Comparison of ENCODE assay signal across 28 cellular contexts in the genomic region with DNA sequence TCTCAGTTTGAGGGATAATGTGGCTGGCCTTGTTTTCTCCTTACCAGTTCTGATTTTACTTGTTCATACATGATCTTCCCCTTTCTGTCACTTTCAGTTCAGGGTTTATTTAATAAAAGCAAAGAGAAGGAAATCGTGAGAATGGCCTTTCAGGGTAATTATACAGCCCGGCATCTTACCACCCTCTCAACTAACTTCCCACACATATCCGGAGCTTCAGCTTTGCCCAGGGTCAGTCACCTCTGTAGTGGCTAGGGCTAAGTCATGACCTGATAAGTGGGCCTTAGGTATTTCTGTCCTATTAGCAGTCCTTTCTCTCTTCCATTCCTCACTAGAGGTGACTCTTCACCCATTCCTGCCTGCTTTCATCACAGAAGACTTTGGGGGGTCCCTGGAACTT. TPM values are rescaled to one million over a fixed set of nuclear protein-coding genes. Genes with fewer than 3 reads are reported as not detected.
DNase-seq lines count a peak whose midpoint lies in the region; ATAC-seq and TF ChIP-seq lines count a peak whose summit lies in the region.
"Had no signal": no experiment of that assay in that cellular context is flagged by ENCODE, and none has a peak within 500 bp of the region (broad histone marks: within the 10 kb centered on the region; RNA-seq: fewer than 3 reads in every experiment).

No MANE protein-coding gene starts in this region.

- no peaks in the 10 kb centered on the region for H3K36me3 ChIP-seq in vagina
- H3K36me3 ChIP-seq: right atrium auricular region, SJCRH30 had no signal

- no peak overlapping the region for H3K4me3 ChIP-seq in vagina
- H3K4me3 ChIP-seq: body of pancreas, K562, right atrium auricular region, SJCRH30 had no signal

- no peak overlapping the region for H3K27ac ChIP-seq in vagina
- H3K27ac ChIP-seq: body of pancreas, right atrium auricular region, SJCRH30 had no signal

- H3K9me3 Mint-ChIP-seq in stimulated activated naive B cell treated with anti-CD40 and anti-IgM and Interleukin-4, amounts not matched to agents 10 μg/mL and 1 μg/mL and 100 μg/mL, for 72 hours: no peaks in the 10 kb centered on the region
- H3K9me3 Mint-ChIP-seq: H9, WTC11 had no signal

- H3K27me3 Mint-ChIP-seq in stimulated activated naive B cell treated with anti-CD40 and anti-IgM and Interleukin-4, amounts not matched to agents 10 μg/mL and 1 μg/mL and 100 μg/mL, for 72 hours: no peaks in the 10 kb centered on the region
- H3K27me3 Mint-ChIP-seq: activated CD8-positive, alpha-beta memory T cell treated with anti-CD3 and anti-CD28 coated beads, Interleukin-2, amount 10 ng/mL, durations not matched to agents 7 days and 5 days had no signal

- H3K27me3 ChIP-seq in vagina: no peaks in the 10 kb centered on the region
- H3K27me3 ChIP-seq: body of pancreas, right atrium auricular region, SJCRH30 had no signal

- no peak overlapping the region for H3K4me3 Mint-ChIP-seq in stimulated activated naive B cell treated with anti-CD40 and anti-IgM and Interleukin-4, amounts not matched to agents 10 μg/mL and 1 μg/mL and 100 μg/mL, for 72 hours
- H3K4me3 Mint-ChIP-seq: activated CD8-positive, alpha-beta memory T cell treated with anti-CD3 and anti-CD28 coated beads, Interleukin-2, amount 10 ng/mL, durations not matched to agents 7 days and 5 days; H9; neural crest cell; WTC11 had no signal

- no peak overlapping the region for H3K27ac Mint-ChIP-seq in stimulated activated naive B cell treated with anti-CD40 and anti-IgM and Interleukin-4, amounts not matched to agents 10 μg/mL and 1 μg/mL and 100 μg/mL, for 72 hours
- H3K27ac Mint-ChIP-seq: activated CD8-positive, alpha-beta memory T cell treated with anti-CD3 and anti-CD28 coated beads, Interleukin-2, amount 10 ng/mL, durations not matched to agents 7 days and 5 days; H9; WTC11 had no signal

- ATAC-seq in GM19023 (IDR thresholded peaks at IDR 0.05; ENCODE audit: unreplicated experiment) (peak; percentile 68), HG02798 (IDR thresholded peaks at IDR 0.05; ENCODE audit: poor library complexity, unreplicated experiment) (peak; percentile 53), HG03457 (IDR thresholded peaks at IDR 0.05; ENCODE audit: unreplicated experiment) (peak; percentile 59), GM19455 (IDR thresholded peaks at IDR 0.05; ENCODE audit: unreplicated experiment) (no peak), GM21576 (IDR thresholded peaks at IDR 0.05; ENCODE audit: unreplicated experiment) (no peak)
- ATAC-seq in stimulated activated naive B cell treated with anti-CD40 and anti-IgM and Interleukin-4, amounts not matched to agents 10 μg/mL and 1 μg/mL and 100 μg/mL, for 72 hours (replicated peaks): peak; percentile 36 to 41
- ATAC-seq: activated CD8-positive, alpha-beta memory T cell treated with anti-CD3 and anti-CD28 coated beads, Interleukin-2, amount 10 ng/mL, durations not matched to agents 7 days and 5 days; body of pancreas; K562; WTC11 had no signal

- no peaks in the 10 kb centered on the region for H3K4me1 Mint-ChIP-seq in stimulated activated naive B cell treated with anti-CD40 and anti-IgM and Interleukin-4, amounts not matched to agents 10 μg/mL and 1 μg/mL and 100 μg/mL, for 72 hours
- H3K4me1 Mint-ChIP-seq: activated CD8-positive, alpha-beta memory T cell treated with anti-CD3 and anti-CD28 coated beads, Interleukin-2, amount 10 ng/mL, durations not matched to agents 7 days and 5 days; WTC11 had no signal

- no peak for TF ChIP-seq CTCF in vagina (IDR thresholded peaks at IDR 0.05)

- no peaks in the 10 kb centered on the region for H3K4me1 ChIP-seq in vagina
- H3K4me1 ChIP-seq: body of pancreas, right atrium auricular region, SJCRH30 had no signal

- no peak for DNase-seq in stimulated activated naive B cell treated with anti-CD40 and anti-IgM and Interleukin-4, amounts not matched to agents 10 μg/mL and 1 μg/mL and 100 μg/mL, for 72 hours
- DNase-seq in vagina (ENCODE audit: extremely low spot score in 2 of 2): no peak
- DNase-seq: activated CD4-positive, alpha-beta T cell treated with anti-CD3 and anti-CD28 coated beads, Interleukin-2, amount 50 U/mL, for 1 hour; activated CD8-positive, alpha-beta memory T cell treated with anti-CD3 and anti-CD28 coated beads, Interleukin-2, amount 10 ng/mL, durations not matched to agents 7 days and 5 days; activated naive CD4-positive, alpha-beta T cell; activated T-cell treated with anti-CD3 and anti-CD28 coated beads, Interleukin-2, amount 50 U/mL, for 48 hours; body of pancreas; C1 segment of cervical spinal cord; dermis blood vessel endothelial cell; H9; mesenchymal stem cell; NCI-H1930; NCI-H526 treated with DMSO at 0.1 percent for 48 hours; SJCRH30; T1000; trophoblast cell had no signal

- no peaks in the 10 kb centered on the region for H3K9me3 ChIP-seq in vagina
- H3K9me3 ChIP-seq: body of pancreas, right atrium auricular region, SJCRH30 had no signal

- TF ChIP-seq POLR2A in vagina (IDR thresholded peaks at IDR 0.05): no peak

- intact Hi-C loops in vagina (cut with DNase I): no loop called here

- H3K36me3 Mint-ChIP-seq in stimulated activated naive B cell treated with anti-CD40 and anti-IgM and Interleukin-4, amounts not matched to agents 10 μg/mL and 1 μg/mL and 100 μg/mL, for 72 hours: no peaks in the 10 kb centered on the region
- H3K36me3 Mint-ChIP-seq: activated CD8-positive, alpha-beta memory T cell treated with anti-CD3 and anti-CD28 coated beads, Interleukin-2, amount 10 ng/mL, durations not matched to agents 7 days and 5 days; WTC11 had no signal

RNA-seq across cellular contexts. Expression of gene TRPC5, which starts 15.8 kb away (rescaled TPM):
- not detected for total RNA-seq in vagina
- total RNA-seq: activated CD8-positive, alpha-beta memory T cell treated with anti-CD3 and anti-CD28 coated beads, Interleukin-2, amount 10 ng/mL, durations not matched to agents 7 days and 5 days; dermis blood vessel endothelial cell; HT-29; K562; M059J; neural crest cell; SJCRH30 had no signal

RNA-seq across cellular contexts. Expression of gene RTL4, which starts 16.0 kb away (rescaled TPM):
- total RNA-seq in vagina: not detected
- total RNA-seq: activated CD8-positive, alpha-beta memory T cell treated with anti-CD3 and anti-CD28 coated beads, Interleukin-2, amount 10 ng/mL, durations not matched to agents 7 days and 5 days; dermis blood vessel endothelial cell; fibroblast of lung; H9; HT-29; K562; M059J; neural crest cell; right atrium auricular region; SJCRH30 had no signal

Comparison
In these comparisons a context has a peak if more than half of its experiments do, and no peak if none do; other contexts are left out.
1. ATAC-seq: peak in GM19023 (single experiment), HG02798 (single experiment), HG03457 (single experiment) and stimulated activated naive B cell treated with anti-CD40 and anti-IgM and Interleukin-4, amounts not matched to agents 10 μg/mL and 1 μg/mL and 100 μg/mL, for 72 hours (2 of 2); none in GM19455 (single experiment) and GM21576 (single experiment).